22 cellular contexts compared by ENCODE assay signal in genomic region chr9:83447351-83447750, GRCh38.
DNase-seq lines count a peak whose midpoint lies in the region; ATAC-seq and TF ChIP-seq lines count a peak whose summit lies in the region.
"Had no signal": no experiment of that assay in that cellular context is flagged by ENCODE, and none has a peak within 500 bp of the region (broad histone marks: within the 10 kb centered on the region; RNA-seq: fewer than 3 reads in every experiment).

No MANE protein-coding gene starts in this region.

- no peaks in the 10 kb centered on the region for H3F3A ChIP-seq in neural progenitor cell (ENCODE audit: low read depth)

- H3K4me3 Mint-ChIP-seq in neural progenitor cell (no peak overlapping the region), T-helper 17 cell (no peak overlapping the region)
- H3K4me3 Mint-ChIP-seq in CD8-positive, alpha-beta T cell: no peak overlapping the region
- H3K4me3 Mint-ChIP-seq: CD14-positive monocyte; CD4-positive, alpha-beta T cell; GM23338; HFFc6 had no signal

- POLR2A ChIA-PET in CD8-positive, alpha-beta T cell (lab: Charles Lee): no interaction called here

- CTCF ChIA-PET in CD8-positive, alpha-beta T cell (lab: Charles Lee): interaction anchor here (0.6 kb wide), 2 partner anchors 67 to 263 kb away, joined by 3 read pairs; no protein-coding TSS in a partner anchor

- no peaks in the 10 kb centered on the region for H3K79me2 ChIP-seq in neural progenitor cell (ENCODE audit: low read depth)

- peaks cover 23% of the 10 kb centered on the region for H3K4me1 Mint-ChIP-seq in neural progenitor cell
- H3K4me1 Mint-ChIP-seq in CD8-positive, alpha-beta T cell (ENCODE audit: low read depth): no peaks in the 10 kb centered on the region
- H3K4me1 Mint-ChIP-seq in T-helper 17 cell: peaks cover 2% of the 10 kb centered on the region

- no peaks in the 10 kb centered on the region for H3K36me3 Mint-ChIP-seq in neural progenitor cell
- no peaks in the 10 kb centered on the region for H3K36me3 Mint-ChIP-seq in CD8-positive, alpha-beta T cell
- no peaks in the 10 kb centered on the region for H3K36me3 Mint-ChIP-seq in T-helper 17 cell (ENCODE audit: low read depth)

- H3K27me3 Mint-ChIP-seq in neural progenitor cell (ENCODE audit: insufficient read depth, low read depth) (no peaks in the 10 kb centered on the region), T-helper 17 cell (no peaks in the 10 kb centered on the region)
- no peaks in the 10 kb centered on the region for H3K27me3 Mint-ChIP-seq in CD8-positive, alpha-beta T cell (ENCODE audit: low read depth)
- H3K27me3 Mint-ChIP-seq: CD4-positive, alpha-beta T cell had no signal

- H3K27ac ChIP-seq in neural progenitor cell: no peak overlapping the region
- no peak overlapping the region for H3K27ac ChIP-seq in spleen
- H3K27ac ChIP-seq in CD8-positive, alpha-beta T cell (ENCODE audit: low read depth, low read length): no peak overlapping the region
- H3K27ac ChIP-seq: A549; BLaER1 treated with 17β-estradiol and CSF1 and Interleukin-3, amounts not matched to agents 10 nM and 100 nM had no signal

- 79 to 98% (median 90%) methylated on average over 7 to 8 of the region's 8 CpGs for WGBS in spleen, 5 donors

- H3K4me2 ChIP-seq in neural progenitor cell: no peak overlapping the region
- H3K4me2 ChIP-seq: A549; BLaER1 treated with 17β-estradiol and CSF1 and Interleukin-3, amounts not matched to agents 10 nM and 100 nM; GM23338 had no signal

- H3K4me3 ChIP-seq in neural progenitor cell (no peak overlapping the region), spleen (no peak overlapping the region)
- no peak overlapping the region for H3K4me3 ChIP-seq in CD8-positive, alpha-beta T cell (ENCODE audit: low read depth, low read length)
- H3K4me3 ChIP-seq: A549; BLaER1 treated with 17β-estradiol and CSF1 and Interleukin-3, amounts not matched to agents 10 nM and 100 nM; GM12878; GM23338; HAP-1 had no signal

- H3K27me3 ChIP-seq in neural progenitor cell (no peaks in the 10 kb centered on the region), spleen (replicated peaks in 1 of 7) (no peaks in the 10 kb centered on the region)
- no peaks in the 10 kb centered on the region for H3K27me3 ChIP-seq in CD8-positive, alpha-beta T cell (ENCODE audit: insufficient read depth, low read length)
- H3K27me3 ChIP-seq: BE2C; BLaER1 treated with 17β-estradiol and CSF1 and Interleukin-3, amounts not matched to agents 10 nM and 100 nM had no signal

- ATAC-seq in left ventricle myocardium superior (no peak), T-helper 17 cell (no peak)
- no peak for ATAC-seq in CD8-positive, alpha-beta T cell
- ATAC-seq: A549, GM12878, GM23338 had no signal

- intact Hi-C loops in left ventricle myocardium superior (cut with micrococcal nuclease) (no loop called here), cardiac septum (cut with DNase I) (loop anchor here (10.0 kb wide), 1 partner anchor 257 kb away; the partner anchor contains the start of gene UBQLN1), spleen (cut with DNase I; ENCODE audit: low total_unique reads) (loop anchor here (10.0 kb wide), 1 partner anchor 57 kb away; no protein-coding TSS in a partner anchor)
- intact Hi-C loops in CD8-positive, alpha-beta T cell (cut with DNase I, micrococcal nuclease): no loop called here

- no peaks in the 10 kb centered on the region for H3K4me1 ChIP-seq in neural progenitor cell
- peaks cover 0 to 40% (median 13%) of the 10 kb centered on the region in 6 donors for H3K4me1 ChIP-seq in spleen
- no peaks in the 10 kb centered on the region for H3K4me1 ChIP-seq in CD8-positive, alpha-beta T cell (ENCODE audit: insufficient read depth, low read length)
- H3K4me1 ChIP-seq: BLaER1 treated with 17β-estradiol and CSF1 and Interleukin-3, amounts not matched to agents 10 nM and 100 nM; Caco-2; HAP-1 had no signal

- H3K9ac ChIP-seq in neural progenitor cell: no peak overlapping the region
- H3K9ac ChIP-seq: BLaER1 treated with 17β-estradiol and CSF1 and Interleukin-3, amounts not matched to agents 10 nM and 100 nM had no signal

- H3K36me3 ChIP-seq in neural progenitor cell (no peaks in the 10 kb centered on the region), spleen (no peaks in the 10 kb centered on the region)
- no peaks in the 10 kb centered on the region for H3K36me3 ChIP-seq in CD8-positive, alpha-beta T cell (ENCODE audit: insufficient read depth, low read length)
- H3K36me3 ChIP-seq: BLaER1 treated with 17β-estradiol and CSF1 and Interleukin-3, amounts not matched to agents 10 nM and 100 nM; HAP-1 had no signal

- no peak for TF ChIP-seq POLR2A in spleen (IDR thresholded peaks at IDR 0.05)

- no peak overlapping the region for H2AFZ ChIP-seq in neural progenitor cell (replicated peaks)
- H2AFZ ChIP-seq: GM23338 had no signal

- DNase-seq in left ventricle myocardium superior (peak; percentile 34), cardiac septum (ENCODE audit: low spot score) (no peak), neural progenitor cell (ENCODE audit: low spot score) (no peak), spleen (peak; percentile 64), T-helper 17 cell (no peak)
- DNase-seq in CD8-positive, alpha-beta T cell: no peak
- DNase-seq: 8988T; ACHN; AML-193; BE2C; Caco-2; CD4-positive, alpha-beta T cell; DMS153; EL; GDM1; HFFc6 had no signal

- H3K9me3 ChIP-seq in neural progenitor cell (ENCODE audit: low read depth) (no peaks in the 10 kb centered on the region), spleen (no peaks in the 10 kb centered on the region), T-helper 17 cell (ENCODE audit: control insufficient read depth, low read length, poor library complexity, severe bottlenecking) (no peaks in the 10 kb centered on the region)
- H3K9me3 ChIP-seq in CD8-positive, alpha-beta T cell (ENCODE audit: low read length): no peaks in the 10 kb centered on the region
- H3K9me3 ChIP-seq: A549; BE2C; BLaER1 treated with 17β-estradiol and CSF1 and Interleukin-3, amounts not matched to agents 10 nM and 100 nM; Caco-2; HAP-1 had no signal

- peak overlapping the region; percentile 50 for H3K27ac Mint-ChIP-seq in neural progenitor cell
- no peak overlapping the region for H3K27ac Mint-ChIP-seq in CD8-positive, alpha-beta T cell
- no peak overlapping the region for H3K27ac Mint-ChIP-seq in T-helper 17 cell
- H3K27ac Mint-ChIP-seq: CD4-positive, alpha-beta T cell; GM23338; HFFc6 had no signal

- H4K20me1 ChIP-seq in neural progenitor cell (ENCODE audit: low read depth): no peaks in the 10 kb centered on the region
- H4K20me1 ChIP-seq: BLaER1 treated with 17β-estradiol and CSF1 and Interleukin-3, amounts not matched to agents 10 nM and 100 nM had no signal

- TF ChIP-seq CTCF in neural progenitor cell (IDR thresholded peaks at IDR 0.05): no peak
- no peak for TF ChIP-seq CTCF in spleen (IDR thresholded peaks at IDR 0.05 in 8 of 11, conservative IDR thresholded peaks at IDR 0.05 in 3 of 11)
- no peak for TF ChIP-seq CTCF in CD8-positive, alpha-beta T cell (IDR thresholded peaks at IDR 0.05)

- no peaks in the 10 kb centered on the region for H3K9me3 Mint-ChIP-seq in neural progenitor cell
- H3K9me3 Mint-ChIP-seq in CD8-positive, alpha-beta T cell: no peaks in the 10 kb centered on the region
- H3K9me3 Mint-ChIP-seq: CD4-positive, alpha-beta T cell; GM23338; HFFc6 had no signal

Comparison
In these comparisons a context has a peak if more than half of its experiments do, and no peak if none do; other contexts are left out.
1. DNase-seq: peak in left ventricle myocardium superior (single experiment) and spleen (single experiment); none in cardiac septum (single experiment), neural progenitor cell (single experiment), CD8-positive, alpha-beta T cell (0 of 7) and T-helper 17 cell (0 of 3).
2. intact Hi-C loops: an anchor here in cardiac septum (10.0 kb wide) and spleen (10.0 kb wide); none called in left ventricle myocardium superior and CD8-positive, alpha-beta T cell.